30 cellular contexts compared by ENCODE assay signal in genomic region chr15:25183581-25184330, GRCh38.
DNase-seq lines count a peak whose midpoint lies in the region; ATAC-seq and TF ChIP-seq lines count a peak whose summit lies in the region.
"Had no signal": no experiment of that assay in that cellular context is flagged by ENCODE, and none has a peak within 500 bp of the region (broad histone marks: within the 10 kb centered on the region; RNA-seq: fewer than 3 reads in every experiment).

No MANE protein-coding gene starts in this region.

- no peak overlapping the region for H3K4me3 ChIP-seq in ascending aorta
- no peak overlapping the region for H3K4me3 ChIP-seq in left lung
- H3K4me3 ChIP-seq: body of pancreas, K562, thoracic aorta had no signal

- ATAC-seq in left lung: no peak
- no peak for ATAC-seq in sciatic nerve
- ATAC-seq in GM21367 (IDR thresholded peaks at IDR 0.05; ENCODE audit: unreplicated experiment): no peak
- no peak for ATAC-seq in stimulated activated naive CD8-positive, alpha-beta T cell treated with anti-CD3 and anti-CD28 coated beads, Interleukin-15, Interleukin-2, amounts not matched to agents 100 U/mL and 50 U/mL, for 24 hours
- ATAC-seq: activated CD8-positive, alpha-beta memory T cell treated with anti-CD3 and anti-CD28 coated beads, Interleukin-2, amount 10 ng/mL, durations not matched to agents 7 days and 5 days; activated naive CD8-positive, alpha-beta T cell treated with anti-CD3 and anti-CD28 coated beads, Interleukin-2, amount 50 U/mL, for 24 hours; activated T-helper 17 cell treated with anti-CD3 and anti-CD28 coated beads, Interleukin-2, amount 50 U/mL, for 72 hours; body of pancreas; CD8-positive, alpha-beta T cell; HCT116 had no signal

- H3K27ac ChIP-seq in ascending aorta (no peak overlapping the region), left lung (no peak overlapping the region)
- H3K27ac ChIP-seq: 22Rv1, body of pancreas, thoracic aorta, WERI-Rb-1 had no signal

- H3K27me3 ChIP-seq in ascending aorta: no peaks in the 10 kb centered on the region
- no peaks in the 10 kb centered on the region for H3K27me3 ChIP-seq in left lung
- H3K27me3 ChIP-seq: body of pancreas had no signal

- peak; percentile 3 for DNase-seq in activated CD4-positive, CD25-positive, alpha-beta regulatory T cell treated with anti-CD3 and anti-CD28 coated beads, Interleukin-2, amount 50 U/mL, for 72 hours
- no peak for DNase-seq in activated CD4-positive, CD25-positive, alpha-beta regulatory T cell (lab: John Stamatoyannopoulos, UW)
- DNase-seq in ascending aorta (ENCODE audit: low spot score in 2 of 2): peak; percentile 5 to 27
- DNase-seq in left lung: peak; percentile 21 to 34
- peak; percentile 15 for DNase-seq in sciatic nerve (ENCODE audit: low spot score)
- no peak for DNase-seq in stimulated activated naive CD8-positive, alpha-beta T cell treated with anti-CD3 and anti-CD28 coated beads, Interleukin-15, Interleukin-2, amounts not matched to agents 100 U/mL and 50 U/mL, for 24 hours
- no peak for DNase-seq in NCI-H345 treated with DMSO at 0.1 percent for 48 hours (lab: John Stamatoyannopoulos, UW; ENCODE audit: unreplicated experiment)
- DNase-seq: activated CD4-positive, alpha-beta T cell treated with anti-CD3 and anti-CD28 coated beads, Interleukin-2, amount 50 U/mL, for 1 hour; activated CD8-positive, alpha-beta memory T cell treated with anti-CD3 and anti-CD28 coated beads, Interleukin-2, amount 10 ng/mL, durations not matched to agents 7 days and 5 days; activated naive CD8-positive, alpha-beta T cell treated with anti-CD3 and anti-CD28 coated beads, Interleukin-2, amount 50 U/mL, for 24 hours; DMS 273 treated with DMSO at 0.1 percent for 48 hours; effector CD8-positive, alpha-beta T cell; erythroblast; foreskin fibroblast; hypothalamus; NCI-H1105 treated with DMSO at 0.1 percent for 48 hours; NCI-H2081; NCI-H446; retina; stimulated activated naive CD4-positive, alpha-beta T cell treated with Interleukin-2 at 50 U/mL for 16 hours; T-helper 9 cell had no signal

- no peak for TF ChIP-seq CTCF in ascending aorta (IDR thresholded peaks at IDR 0.05)
- no peak for TF ChIP-seq CTCF in left lung (IDR thresholded peaks at IDR 0.05)

- H3K36me3 ChIP-seq in ascending aorta: no peaks in the 10 kb centered on the region
- H3K36me3 ChIP-seq in left lung: no peaks in the 10 kb centered on the region
- H3K36me3 ChIP-seq: thoracic aorta, WERI-Rb-1 had no signal

- peaks cover 0 to 3% of the 10 kb centered on the region in 2 donors for H3K9me3 ChIP-seq in ascending aorta
- peaks cover 0 to 100% of the 10 kb centered on the region in 2 donors for H3K9me3 ChIP-seq in left lung

- intact Hi-C loops in ascending aorta (cut with DNase I) (no loop called here), left lung (cut with DNase I) (loop anchor here in 1 of 2 donors (10.0 kb wide), 1 partner anchor 61 kb away; no protein-coding TSS in a partner anchor), sciatic nerve (cut with DNase I) (no loop called here)

- H3K4me1 ChIP-seq in ascending aorta: no peaks in the 10 kb centered on the region
- H3K4me1 ChIP-seq in left lung: no peaks in the 10 kb centered on the region
- H3K4me1 ChIP-seq: body of pancreas had no signal

Comparison
In these comparisons a context has a peak if more than half of its experiments do, and no peak if none do; other contexts are left out.
1. DNase-seq: peak in activated CD4-positive, CD25-positive, alpha-beta regulatory T cell treated with anti-CD3 and anti-CD28 coated beads, Interleukin-2, amount 50 U/mL, for 72 hours (single experiment), ascending aorta (2 of 2), left lung (2 of 2) and sciatic nerve (single experiment); none in activated CD4-positive, CD25-positive, alpha-beta regulatory T cell (0 of 4), stimulated activated naive CD8-positive, alpha-beta T cell treated with anti-CD3 and anti-CD28 coated beads, Interleukin-15, Interleukin-2, amounts not matched to agents 100 U/mL and 50 U/mL, for 24 hours (single experiment) and NCI-H345 treated with DMSO at 0.1 percent for 48 hours (single experiment).